In the genomic region with DNA sequence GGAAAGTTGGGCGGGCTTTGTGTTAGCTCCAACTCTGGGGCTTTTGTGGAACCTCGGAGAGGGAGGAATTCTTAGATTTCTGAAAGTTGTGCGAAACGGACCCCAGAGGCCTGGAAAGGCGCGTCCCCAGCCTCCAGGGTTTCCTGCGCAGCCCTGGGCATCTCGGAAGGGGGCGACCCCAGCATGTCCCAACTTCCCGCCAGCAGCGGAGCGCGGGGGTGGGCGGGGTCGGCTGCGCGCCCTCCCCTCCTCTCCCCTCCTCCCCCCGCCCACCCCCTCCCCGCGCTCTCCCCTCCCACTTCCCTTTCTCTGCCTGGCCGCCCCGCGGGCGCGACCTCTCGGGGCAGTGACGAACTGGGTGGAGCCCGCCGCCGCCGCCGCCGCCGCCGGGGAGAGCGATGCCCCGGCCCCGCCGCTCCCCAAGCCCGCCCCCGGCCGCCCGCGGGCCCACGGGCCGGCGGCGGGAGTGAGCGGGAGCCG, we compare ENCODE assay signal across 8 cellular contexts. TPM values are rescaled to one million over a fixed set of nuclear protein-coding genes. Genes with fewer than 3 reads are reported as not detected.
DNase-seq lines count a peak whose midpoint lies in the region; ATAC-seq and TF ChIP-seq lines count a peak whose summit lies in the region.

No MANE protein-coding gene starts in this region.

- peak; percentile 62 for DNase-seq in AG10803 (ENCODE audit: low read depth)
- peak; percentile 64 for DNase-seq in NCI-H82 treated with DMSO at 0.1 percent for 48 hours (lab: John Stamatoyannopoulos, UW; ENCODE audit: unreplicated experiment)
- DNase-seq in activated CD8-positive, alpha-beta memory T cell treated with anti-CD3 and anti-CD28 coated beads for 48 hours (ENCODE audit: low read depth in 2 of 3, low spot score in 2 of 3) = peak; percentile 34 to 52 (median 34)
- DNase-seq in effector memory CD8-positive, alpha-beta T cell = peak; percentile 71 to 77 (median 72)
- peak; percentile 62 to 66 for DNase-seq in stimulated activated CD8-positive, alpha-beta memory T cell treated with anti-CD3 and anti-CD28 coated beads, Interleukin-15, amount 100 ng/mL, for 48 hours (ENCODE audit: low read depth in 2 of 2)

- H3K4me3 Mint-ChIP-seq in effector memory CD8-positive, alpha-beta T cell = peak overlapping the region; percentile 83 to 87

- ATAC-seq in GM19035 (IDR thresholded peaks at IDR 0.05; ENCODE audit: unreplicated experiment) (peak; percentile 83), HG03280 (IDR thresholded peaks at IDR 0.05; ENCODE audit: unreplicated experiment) (peak; percentile 80)
- peak; percentile 83 for ATAC-seq in effector memory CD8-positive, alpha-beta T cell (replicated peaks)

- peaks cover 15% of the 10 kb centered on the region for H3K4me1 ChIP-seq in mesodermal cell (ENCODE audit: control insufficient read depth, insufficient read depth, low read length, poor library complexity, severe bottlenecking)

- WGBS in mesodermal cell (ENCODE audit: insufficient coverage in 2 of 2), 2 experiments = 0% methylated on average over 1 of the region's 50 CpGs

- peak overlapping the region; percentile 69 for H3K27ac ChIP-seq in mesodermal cell (ENCODE audit: low read depth, low read length, severe bottlenecking)

- H3K9me3 Mint-ChIP-seq in effector memory CD8-positive, alpha-beta T cell = no peaks in the 10 kb centered on the region

- H3K27ac Mint-ChIP-seq in effector memory CD8-positive, alpha-beta T cell = peak overlapping the region; percentile 17 to 38

- H3K4me1 Mint-ChIP-seq in effector memory CD8-positive, alpha-beta T cell (ENCODE audit: low read depth in 2 of 2) = peaks cover 11 to 23% of the 10 kb centered on the region in 2 donors

- H3K27me3 Mint-ChIP-seq in effector memory CD8-positive, alpha-beta T cell = no peaks in the 10 kb centered on the region

- H3K9me3 ChIP-seq in mesodermal cell (ENCODE audit: control insufficient read depth, low read length) = no peaks in the 10 kb centered on the region

- no peaks in the 10 kb centered on the region for H3K36me3 ChIP-seq in mesodermal cell (ENCODE audit: control insufficient read depth, insufficient read depth, low read length)

- H3K4me3 ChIP-seq in AG10803 (ENCODE audit: low read length) (peak overlapping the region; percentile 61), mesodermal cell (ENCODE audit: extremely low read depth, insufficient read depth, low read length, poor library complexity, severe bottlenecking) (peak overlapping the region; percentile 72)

- TF ChIP-seq CTCF in AG10803 (conservative IDR thresholded peaks at IDR 0.05; ENCODE audit: low read length) = no peak

- H3K36me3 Mint-ChIP-seq in effector memory CD8-positive, alpha-beta T cell (ENCODE audit: insufficient read depth) = peaks cover 5% of the 10 kb centered on the region

RNA-seq across cellular contexts. Expression of gene PTTG2, which starts 16.8 kb away (rescaled TPM):
- not detected for polyA plus RNA-seq in mesodermal cell (2013, experiment 1 of 2)
- not detected for polyA plus RNA-seq in mesodermal cell (2013, experiment 2 of 2)

Comparison
In these comparisons a context has a peak if more than half of its experiments do, and no peak if none do; other contexts are left out.
1. Peak in every context shown above with its lines: DNase-seq, ATAC-seq, H3K4me3 ChIP-seq and H3K27ac ChIP-seq.